23 cellular contexts compared by ENCODE assay signal in the genomic region with DNA sequence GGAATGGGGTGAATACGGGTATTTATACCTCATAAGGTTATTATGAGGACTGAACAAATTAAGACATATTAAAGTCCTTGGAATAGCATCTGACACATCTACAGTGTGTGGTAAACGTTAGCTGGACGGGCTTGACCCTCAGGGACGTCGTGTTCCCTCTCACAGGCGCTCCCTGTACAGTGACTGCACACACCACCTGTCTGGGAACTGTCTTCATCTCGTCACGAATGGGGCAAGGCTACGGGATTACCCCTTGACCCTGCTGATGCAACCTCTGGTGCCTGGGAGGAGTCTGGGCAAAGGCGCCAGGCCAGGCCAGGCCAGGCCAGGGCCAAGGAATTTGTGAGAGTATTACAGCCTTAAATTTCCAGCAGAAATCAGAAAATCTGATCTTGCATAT.
"Had no signal": no experiment of that assay in that cellular context is flagged by ENCODE, and none has a peak within 500 bp of the region (broad histone marks: within the 10 kb centered on the region; RNA-seq: fewer than 3 reads in every experiment).

No MANE protein-coding gene starts in this region.

- H3K36me3 Mint-ChIP-seq: activated CD8-positive, alpha-beta memory T cell treated with anti-CD3 and anti-CD28 coated beads, Interleukin-2, amount 10 ng/mL, durations not matched to agents 7 days and 5 days; activated naive CD4-positive, alpha-beta T cell treated with anti-CD3 and anti-CD28 coated beads, Interleukin-2, amount 50 U/mL, for 72 hours; natural killer cell had no signal

- H3K27me3 Mint-ChIP-seq: activated B cell treated with CpG ODN at 0.5 μM for 24 hours had no signal

- H3K4me3 Mint-ChIP-seq: activated B cell treated with CpG ODN at 0.5 μM for 24 hours; activated CD8-positive, alpha-beta memory T cell treated with anti-CD3 and anti-CD28 coated beads, Interleukin-2, amount 10 ng/mL, durations not matched to agents 7 days and 5 days; activated CD8-positive, alpha-beta T cell treated with anti-CD3 and anti-CD28 coated beads, Interleukin-2, amount 10 ng/mL, durations not matched to agents 7 days and 5 days; central memory CD8-positive, alpha-beta T cell; dendritic cell treated with granulocyte-macrophage colony-stimulating factor and Interleukin-4, amounts not matched to agents 40 ng/mL and 50 ng/mL, for 4 days; endodermal cell; natural killer cell; neural progenitor cell had no signal

- H3K36me3 ChIP-seq: neural progenitor cell, transverse colon had no signal

- H3K4me1 ChIP-seq: foreskin keratinocyte, testis, transverse colon had no signal

- H2AFZ ChIP-seq: neural progenitor cell had no signal

- H3K9me3 ChIP-seq: heart right ventricle, testis, transverse colon had no signal

- H3K27ac ChIP-seq: foreskin keratinocyte, heart right ventricle, neural progenitor cell, testis, transverse colon had no signal

- H3K4me2 ChIP-seq: neural progenitor cell had no signal

- H3K4me1 Mint-ChIP-seq: activated B cell treated with CpG ODN at 0.5 μM for 24 hours; activated CD8-positive, alpha-beta memory T cell treated with anti-CD3 and anti-CD28 coated beads, Interleukin-2, amount 10 ng/mL, durations not matched to agents 7 days and 5 days; natural killer cell had no signal

- H3K27ac Mint-ChIP-seq: activated B cell treated with CpG ODN at 0.5 μM for 24 hours; activated CD8-positive, alpha-beta memory T cell treated with anti-CD3 and anti-CD28 coated beads, Interleukin-2, amount 10 ng/mL, durations not matched to agents 7 days and 5 days; activated CD8-positive, alpha-beta T cell treated with anti-CD3 and anti-CD28 coated beads, Interleukin-2, amount 10 ng/mL, durations not matched to agents 7 days and 5 days; activated naive CD4-positive, alpha-beta T cell treated with anti-CD3 and anti-CD28 coated beads, Interleukin-2, amount 50 U/mL, for 72 hours; activated T-helper 2 cell treated with anti-CD3 and anti-CD28 coated beads, Interferon-gamma antibody, Interleukin-2, Interleukin-4, amounts not matched to agents 10 μg/mL and 5 μg/mL and 100 μg/mL, durations not matched to agents 14 hours and 24 hours and 36 hours; dendritic cell treated with granulocyte-macrophage colony-stimulating factor and Interleukin-4, amounts not matched to agents 40 ng/mL and 50 ng/mL, for 4 days; endodermal cell; natural killer cell; neural progenitor cell had no signal

- DNase-seq: activated B cell treated with CpG ODN at 0.5 μM for 24 hours; activated CD4-positive, alpha-beta T cell treated with anti-CD3 and anti-CD28 coated beads, Interleukin-2, amount 50 U/mL, for 1 hour; activated CD8-positive, alpha-beta memory T cell treated with anti-CD3 and anti-CD28 coated beads, Interleukin-2, amount 10 ng/mL, durations not matched to agents 7 days and 5 days; activated CD8-positive, alpha-beta T cell treated with anti-CD3 and anti-CD28 coated beads, Interleukin-2, amount 10 ng/mL, durations not matched to agents 7 days and 5 days; activated T-cell treated with anti-CD3 and anti-CD28 coated beads, Interleukin-2, amount 50 U/mL, for 48 hours; anterior cingulate cortex; endodermal cell; foreskin keratinocyte; heart right ventricle; natural killer cell; stimulated activated CD4-positive, alpha-beta T cell treated with anti-CD3 and anti-CD28 coated beads, Interleukin-2, amount 100 ng/mL, for 48 hours; stimulated activated naive CD8-positive, alpha-beta T cell treated with anti-CD3 and anti-CD28 coated beads, Interleukin-15, Interleukin-2, amounts not matched to agents 100 U/mL and 50 U/mL, for 24 hours; T-helper 2 cell; testis; transverse colon had no signal

- H3K9ac ChIP-seq: neural progenitor cell had no signal

- H3K4me3 ChIP-seq: heart right ventricle, neural progenitor cell, testis, transverse colon had no signal

- ATAC-seq: activated CD8-positive, alpha-beta memory T cell treated with anti-CD3 and anti-CD28 coated beads, Interleukin-2, amount 10 ng/mL, durations not matched to agents 7 days and 5 days; activated CD8-positive, alpha-beta T cell treated with anti-CD3 and anti-CD28 coated beads, Interleukin-2, amount 10 ng/mL, durations not matched to agents 7 days and 5 days; activated naive CD4-positive, alpha-beta T cell treated with anti-CD3 and anti-CD28 coated beads, Interleukin-2, amount 50 U/mL, for 72 hours; esophagus mucosa; foreskin keratinocyte; heart right ventricle; natural killer cell; sciatic nerve; SK-N-SH treated with all-trans-retinoic acid at 6 μM for 48 hours; stimulated activated naive CD8-positive, alpha-beta T cell treated with anti-CD3 and anti-CD28 coated beads, Interleukin-15, Interleukin-2, amounts not matched to agents 100 U/mL and 50 U/mL, for 24 hours had no signal

- H3K9me3 Mint-ChIP-seq: activated B cell treated with CpG ODN at 0.5 μM for 24 hours; activated naive CD4-positive, alpha-beta T cell treated with anti-CD3 and anti-CD28 coated beads, Interleukin-2, amount 50 U/mL, for 72 hours; activated T-helper 2 cell treated with anti-CD3 and anti-CD28 coated beads, Interferon-gamma antibody, Interleukin-2, Interleukin-4, amounts not matched to agents 10 μg/mL and 5 μg/mL and 100 μg/mL, durations not matched to agents 14 hours and 24 hours and 36 hours; central memory CD8-positive, alpha-beta T cell; dendritic cell treated with granulocyte-macrophage colony-stimulating factor and Interleukin-4, amounts not matched to agents 40 ng/mL and 50 ng/mL, for 4 days; endodermal cell; natural killer cell; neural progenitor cell had no signal

- H3K27me3 ChIP-seq: foreskin keratinocyte, heart right ventricle, neural progenitor cell, testis, transverse colon had no signal
